17 cellular contexts compared by ENCODE assay signal in genomic region chr6:142321451-142321850, GRCh38. TPM values are rescaled to one million over a fixed set of nuclear protein-coding genes. Genes with fewer than 3 reads are reported as not detected.
A peak's percentile ranks its signal among the peaks of the same experiment; 100 is the strongest.
DNase-seq lines count a peak whose midpoint lies in the region; ATAC-seq, FAIRE-seq and TF ChIP-seq lines count a peak whose summit lies in the region.
"Had no signal": no experiment of that assay in that cellular context is flagged by ENCODE, and none has a peak within 500 bp of the region (broad histone marks: within the 10 kb centered on the region; RNA-seq: fewer than 3 reads in every experiment).

No MANE protein-coding gene starts in this region.

- no peaks in the 10 kb centered on the region for H3K9me3 Mint-ChIP-seq in WTC11
- H3K9me3 Mint-ChIP-seq: CD4-positive, alpha-beta T cell; GM23338 had no signal

- H3K36me3 ChIP-seq in Panc1 (ENCODE audit: control insufficient read depth, insufficient read depth, low read length) (peaks cover 3% of the 10 kb centered on the region; the same call in 1 of the 2 replicates), small intestine (ENCODE audit: control insufficient read depth in 2 of 2, insufficient read depth in 2 of 2, low read length in 2 of 2) (no peaks in the 10 kb centered on the region)
- H3K36me3 ChIP-seq: BE2C had no signal

- H3K4me3 ChIP-seq in A549 (no peak overlapping the region), Panc1 (ENCODE audit: low read depth in 2 of 2, low read length in 2 of 2) (no peak overlapping the region), small intestine (ENCODE audit: low read depth in 1 of 2, low read length in 2 of 2) (no peak overlapping the region)
- H3K4me3 ChIP-seq: GM23338 had no signal

- no peak for TF ChIP-seq EP300 in A549 (IDR thresholded peaks at IDR 0.05)

- H3K9me3 ChIP-seq in A549, result no peaks in the 10 kb centered on the region
- H3K9me3 ChIP-seq in Panc1 (ENCODE audit: control insufficient read depth, insufficient read depth, low read depth, low read length), result no peaks in the 10 kb centered on the region
- H3K9me3 ChIP-seq in small intestine (ENCODE audit: control insufficient read depth, low read depth), result no peaks in the 10 kb centered on the region
- H3K9me3 ChIP-seq: BE2C, Caco-2 had no signal

- no peaks in the 10 kb centered on the region for H3K27me3 ChIP-seq in Panc1 (ENCODE audit: control insufficient read depth, insufficient read depth, low read length)
- H3K27me3 ChIP-seq in small intestine (ENCODE audit: control insufficient read depth in 2 of 2, insufficient read depth in 2 of 2, low read length in 2 of 2), result no peaks in the 10 kb centered on the region
- H3K27me3 ChIP-seq: BE2C had no signal

- H3K4me1 ChIP-seq in A549 (peaks cover 92% of the 10 kb centered on the region), Panc1 (ENCODE audit: control insufficient read depth, insufficient read depth, low read length) (peaks cover 92% of the 10 kb centered on the region), small intestine (ENCODE audit: control insufficient read depth in 2 of 2, insufficient read depth in 1 of 2, low read depth in 1 of 2, low read length in 1 of 2) (no peaks in the 10 kb centered on the region)
- H3K4me1 ChIP-seq: BE2C had no signal

- H3K4me2 ChIP-seq in A549, result peak overlapping the region; percentile 62; the same call in 1 of the 3 replicates
- H3K4me2 ChIP-seq: GM23338 had no signal

- no peak for TF ChIP-seq POLR2A in A549 (IDR thresholded peaks at IDR 0.05; ENCODE audit: low read length)

- in situ Hi-C loops in Panc1 (cut with HindIII; ENCODE audit: low pct_unique_long_range_greater_than_20kb, low sequenced_read_pairs), result no loop called here

- no peaks in the 10 kb centered on the region for H3K27me3 Mint-ChIP-seq in WTC11 (ENCODE audit: low read depth)

- H3K36me3 Mint-ChIP-seq in WTC11, result no peaks in the 10 kb centered on the region

- POLR2A ChIA-PET in A549 (lab: Yijun Ruan, JAX), result no interaction called here
- POLR2A ChIA-PET in Panc1 (lab: Charles Lee), result no interaction called here
- POLR2A ChIA-PET in WTC11 (lab: Charles Lee), result no interaction called here

- intact Hi-C loops in Panc1 (cut with micrococcal nuclease; ENCODE audit: unreplicated experiment), result loop anchor here (5.0 kb wide), 1 partner anchor 56 kb away; no protein-coding TSS in a partner anchor

- no peak for TF ChIP-seq RAD21 in A549 (conservative IDR thresholded peaks at IDR 0.05 in 1 of 2, IDR thresholded peaks at IDR 0.05 in 1 of 2)

- FAIRE-seq in A549 (lab: Jason Lieb, UNC) (no peak), small intestine (lab: Jason Lieb, UNC) (peak; percentile 15)
- FAIRE-seq: D721Med, GM12891, GM19239, H54 had no signal

- DNase-seq in A549 (ENCODE audit: low read depth in 1 of 2, low spot score in 1 of 2) (no peak), Panc1 (ENCODE audit: low read depth, low spot score) (no peak), amniotic epithelial cell (ENCODE audit: low read depth) (peak; percentile 64), small intestine (no peak), WTC11 (ENCODE audit: low spot score) (no peak), nucleus accumbens (lab: John Stamatoyannopoulos, UW) (no peak)
- DNase-seq: ACHN; BE2C; C1 segment of cervical spinal cord; Caco-2; CD4-positive, alpha-beta T cell; HCEC 1CT had no signal

- H3K27ac Mint-ChIP-seq in WTC11, result no peak overlapping the region
- H3K27ac Mint-ChIP-seq: CD4-positive, alpha-beta T cell; GM23338 had no signal

- WGBS in A549 (ENCODE audit: missing lambda C conversion rate), result 80% methylated on average over 3 of the region's 3 CpGs
- 78 to 96% (median 85%) methylated on average over 3 of the region's 3 CpGs for WGBS in small intestine, 3 donors

- no peak overlapping the region for H3K4me3 Mint-ChIP-seq in WTC11
- H3K4me3 Mint-ChIP-seq: CD4-positive, alpha-beta T cell; GM23338 had no signal

- no TSS peak for BruUV-seq in Panc1 (replicated peaks; lab: Mats Ljungman, UMichigan)

- TF ChIP-seq CTCF in A549 (IDR thresholded peaks at IDR 0.05) (no peak), Panc1 (IDR thresholded peaks at IDR 0.05) (no peak), WTC11 (IDR thresholded peaks at IDR 0.05) (no peak)

- peaks cover 39% of the 10 kb centered on the region for H3K4me1 Mint-ChIP-seq in WTC11

- ATAC-seq in A549 (no peak), Panc1 (no peak), WTC11 (no peak)
- ATAC-seq: GM23338 had no signal

- peak overlapping the region in 1 of 2 experiments; percentile 55; a peak in 1 of 6 replicates for H3K27ac ChIP-seq in A549
- H3K27ac ChIP-seq in Panc1 (ENCODE audit: low read length), result peak overlapping the region; percentile 99
- H3K27ac ChIP-seq in small intestine (ENCODE audit: low read depth in 1 of 2, low read length in 1 of 2), result no peak overlapping the region

- CTCF ChIA-PET in A549 (lab: Yijun Ruan, JAX), result interaction anchor here (1.0 kb wide), 1 partner anchor 66 kb away, joined by 4 read pairs; no protein-coding TSS in a partner anchor
- CTCF ChIA-PET in Panc1 (lab: Charles Lee), result no interaction called here
- CTCF ChIA-PET in WTC11 (lab: Charles Lee), result no interaction called here

TF ChIP-seq in A549, 52 proteins besides CTCF, POLR2A, EP300 and RAD21:
- TF ChIP-seq CBX8 (IDR thresholded peaks at IDR 0.05), result no peak
- TF ChIP-seq, protein P1, sequence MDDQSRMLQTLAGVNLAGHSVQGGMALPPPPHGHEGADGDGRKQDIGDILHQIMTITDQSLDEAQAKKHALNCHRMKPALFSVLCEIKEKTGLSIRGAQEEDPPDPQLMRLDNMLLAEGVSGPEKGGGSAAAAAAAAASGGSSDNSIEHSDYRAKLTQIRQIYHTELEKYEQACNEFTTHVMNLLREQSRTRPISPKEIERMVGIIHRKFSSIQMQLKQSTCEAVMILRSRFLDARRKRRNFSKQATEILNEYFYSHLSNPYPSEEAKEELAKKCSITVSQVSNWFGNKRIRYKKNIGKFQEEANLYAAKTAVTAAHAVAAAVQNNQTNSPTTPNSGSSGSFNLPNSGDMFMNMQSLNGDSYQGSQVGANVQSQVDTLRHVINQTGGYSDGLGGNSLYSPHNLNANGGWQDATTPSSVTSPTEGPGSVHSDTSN (IDR thresholded peaks at IDR 0.05), result no peak
- TF ChIP-seq HDAC2 (IDR thresholded peaks at IDR 0.05), result no peak
- no peak for TF ChIP-seq MAX (IDR thresholded peaks at IDR 0.05)

TF ChIP-seq in WTC11, 78 proteins besides CTCF, POLR2A, EP300 and RAD21:
- TF ChIP-seq CREM (CRISPR knock-in tag; IDR thresholded peaks at IDR 0.05), result no peak

RNA-seq across cellular contexts. Expression of gene ADGRG6, which starts 19.6 kb away (rescaled TPM):
- polyA plus RNA-seq in A549 (2011; rRNA removed) (176 and 181 TPM in 2 replicates), A549 (2017; fragmentation: RNase III; extraction: RNeasy Plus Mini Kit Qiagen cat#74134 plus additional on column Dnase treatment) (53.9 to 61.1 TPM (median 55.4 TPM) in 3 replicates), small intestine (10 to 100 TPM in 1 of 3 donors, 1 to 10 TPM in 2; 5.4 to 16.3 (median 5.9) TPM)
- 34.3 and 35.0 TPM in 2 replicates for polyA plus RNA-seq in A549 (2012; cell fraction: cytosol; rRNA removed)
- 42.9 and 53.7 TPM in 2 replicates for polyA plus RNA-seq in A549 (2012; cell fraction: nucleus; rRNA removed)
- polyA minus RNA-seq in A549 (2011; rRNA and poly(A)+ RNA removed), result 202 and 259 TPM in 2 replicates
- total RNA-seq in Panc1 (2021; ENCODE audit: unreplicated experiment) (259 TPM), WTC11 (2021) (3.3 to 6.1 TPM (median 5.3 TPM) in 3 replicates)
- polyA plus RNA-seq in Panc1 (2012; ENCODE audit: insufficient read length), result 87.8 TPM

Comparison
In these comparisons a context has a peak if more than half of its experiments do, and no peak if none do; other contexts are left out.
1. RNA of gene ADGRG6, which starts 19.6 kb away (total RNA-seq): 259 TPM in Panc1 (single experiment); 3.3 to 6.1 TPM in WTC11; every median in the first group is over 10 times any median in the second.